In the genomic region with DNA sequence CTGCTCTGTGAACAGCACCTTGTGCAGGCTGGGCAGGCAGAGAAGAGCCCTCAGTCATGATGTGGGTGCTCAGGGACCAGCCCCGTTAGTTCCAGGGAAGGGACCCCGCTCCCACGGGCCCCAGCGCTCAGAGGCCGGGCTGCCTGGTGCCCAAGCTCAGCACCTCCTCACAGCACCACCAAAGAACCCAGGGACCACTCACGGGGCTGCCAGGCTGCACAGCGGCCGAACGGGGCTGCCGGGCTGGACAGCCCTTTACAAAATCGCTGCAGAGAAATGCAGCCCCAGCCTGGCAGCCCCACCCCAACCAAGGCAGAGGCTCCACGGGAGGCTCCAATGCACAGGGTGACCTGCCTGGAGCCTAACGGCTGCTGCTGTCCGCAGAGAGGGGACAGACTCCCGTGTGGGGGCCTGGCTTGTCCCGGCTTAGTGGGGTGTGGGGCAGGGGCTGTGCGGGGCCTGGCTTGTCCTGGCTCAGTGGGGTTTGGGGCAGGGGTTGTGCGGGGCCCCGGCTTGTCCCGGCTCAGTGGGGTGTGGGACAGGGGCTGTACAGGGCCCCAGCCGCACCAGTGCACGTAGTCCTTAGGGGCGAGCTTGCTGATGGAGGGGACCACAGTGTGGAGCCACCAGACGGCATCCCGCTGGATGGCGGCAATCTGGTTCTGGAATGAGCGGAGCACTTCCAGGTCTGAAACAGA, we compare ENCODE assay signal across 2 cellular contexts.
TF ChIP-seq lines count a peak whose summit lies in the region.

No MANE protein-coding gene starts in this region.

TF ChIP-seq in HepG2, 621 proteins besides CTCF, POLR2A, EP300 and RAD21:
- TF ChIP-seq NFIC (IDR thresholded peaks at IDR 0.05; ENCODE audit: low read length) (no peak), RBFOX2 (IDR thresholded peaks at IDR 0.05; ENCODE audit: low read depth, low read length) (0 out of 2 replicates have a peak, but pooled peaks have one; percentile 24), AGO2 (optimal IDR thresholded peaks at IDR 0.05; ENCODE audit: low read depth, low read length) (peak; percentile 45)
TF ChIP-seq in HepG2: peak in this region for 2.

TF ChIP-seq in K562, 482 proteins besides CTCF, POLR2A, EP300 and RAD21:
- TF ChIP-seq PCBP1 (IDR thresholded peaks at IDR 0.05; ENCODE audit: low read depth, low read length, poor library complexity, severe bottlenecking) (peak; percentile 20), POLR2G (IDR thresholded peaks at IDR 0.05; ENCODE audit: low read depth, low read length) (peak; percentile 27; the same call in 1 of the 2 replicates), CREM (IDR thresholded peaks at IDR 0.05; ENCODE audit: low read depth) (no peak), GTF2A2 (tag; IDR thresholded peaks at IDR 0.05) (no peak), BHLHE40 (IDR thresholded peaks at IDR 0.05; ENCODE audit: low read length) (no peak)
